20 cellular contexts compared by ENCODE assay signal in the genomic region with DNA sequence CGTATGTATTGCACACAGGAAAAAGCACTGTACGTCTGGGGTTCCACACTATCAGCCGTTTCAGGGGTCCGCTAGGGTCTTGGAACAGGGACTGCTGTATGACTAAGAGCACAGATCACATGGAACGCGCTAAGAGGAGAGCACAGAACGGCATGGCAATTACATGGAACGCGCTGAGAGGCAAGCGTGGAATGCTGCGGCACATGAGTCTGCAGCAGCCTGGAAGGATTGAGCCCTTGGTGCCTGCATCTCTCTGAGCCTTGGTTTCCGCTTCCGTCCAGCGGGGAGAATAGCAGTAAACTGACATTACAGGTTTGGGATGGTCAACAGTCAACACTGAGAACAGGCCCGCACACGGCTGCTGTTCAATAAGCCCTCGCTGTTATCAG.
DNase-seq lines count a peak whose midpoint lies in the region; ATAC-seq and TF ChIP-seq lines count a peak whose summit lies in the region.
"Had no signal": no experiment of that assay in that cellular context is flagged by ENCODE, and none has a peak within 500 bp of the region (broad histone marks: within the 10 kb centered on the region; RNA-seq: fewer than 3 reads in every experiment).

No MANE protein-coding gene starts in this region.

- no peaks in the 10 kb centered on the region for H3K27me3 Mint-ChIP-seq in activated T-helper 17 cell treated with anti-CD3 and anti-CD28 coated beads, Interleukin-2, amount 50 U/mL, for 72 hours
- peaks cover 3% of the 10 kb centered on the region for H3K27me3 Mint-ChIP-seq in nephron progenitor cell (ENCODE audit: low read depth, poor library complexity)
- H3K27me3 Mint-ChIP-seq in CD4-positive, alpha-beta T cell: no peaks in the 10 kb centered on the region
- H3K27me3 Mint-ChIP-seq: CD8-positive, alpha-beta memory T cell had no signal

- H3K27ac ChIP-seq in CD4-positive, alpha-beta T cell (ENCODE audit: low read depth, low read length): no peak overlapping the region
- H3K27ac ChIP-seq: Peyer's patch, SJSA1 had no signal

- TF ChIP-seq CTCF in nephron progenitor cell (IDR thresholded peaks at IDR 0.05): no peak
- TF ChIP-seq CTCF in GM10266 (IDR thresholded peaks at IDR 0.05; ENCODE audit: control insufficient read depth, insufficient read depth, low read depth, missing control alignments): no peak
- no peak for TF ChIP-seq CTCF in CD4-positive, alpha-beta T cell (IDR thresholded peaks at IDR 0.05)

- H3K9me3 Mint-ChIP-seq in activated T-helper 17 cell treated with anti-CD3 and anti-CD28 coated beads, Interleukin-2, amount 50 U/mL, for 72 hours: no peaks in the 10 kb centered on the region
- H3K9me3 Mint-ChIP-seq in nephron progenitor cell: peaks cover 4% of the 10 kb centered on the region
- H3K9me3 Mint-ChIP-seq in CD4-positive, alpha-beta T cell: no peaks in the 10 kb centered on the region
- H3K9me3 Mint-ChIP-seq: CD8-positive, alpha-beta memory T cell had no signal

- DNase-seq in left ventricle myocardium superior: no peak
- DNase-seq in Right ventricle myocardium inferior (ENCODE audit: missing footprints): no peak
- DNase-seq in nephron progenitor cell: no peak
- DNase-seq in GM10266 (ENCODE audit: extremely low spot score): no peak
- DNase-seq in H7: no peak
- DNase-seq in CD4-positive, alpha-beta T cell: no peak
- DNase-seq: C1 segment of cervical spinal cord; Calu3; CD8-positive, alpha-beta memory T cell; DMS153; IMR-90; NCI-H1105 treated with DMSO at 0.1 percent for 48 hours; NCI-H2081; NCI-H2171; NCI-H345; NCI-H524; NCI-H774; Peyer's patch had no signal

- H3K9me3 ChIP-seq in CD4-positive, alpha-beta T cell (ENCODE audit: control insufficient read depth, low read length): no peaks in the 10 kb centered on the region
- H3K9me3 ChIP-seq: Peyer's patch, SJSA1 had no signal

- peaks cover 26% of the 10 kb centered on the region for H3K36me3 Mint-ChIP-seq in activated T-helper 17 cell treated with anti-CD3 and anti-CD28 coated beads, Interleukin-2, amount 50 U/mL, for 72 hours (ENCODE audit: low read depth)
- peaks cover 25% of the 10 kb centered on the region for H3K36me3 Mint-ChIP-seq in nephron progenitor cell (ENCODE audit: low read depth)
- peaks cover 22% of the 10 kb centered on the region for H3K36me3 Mint-ChIP-seq in CD4-positive, alpha-beta T cell (ENCODE audit: low read depth)

- ATAC-seq in left ventricle myocardium superior (peak; percentile 29), Right ventricle myocardium inferior (no peak)
- ATAC-seq in activated T-helper 17 cell treated with anti-CD3 and anti-CD28 coated beads, Interleukin-2, amount 50 U/mL, for 72 hours (replicated peaks): no peak
- no peak for ATAC-seq in CD4-positive, alpha-beta T cell (ENCODE audit: poor library complexity)

- intact Hi-C loops in left ventricle myocardium superior (cut with micrococcal nuclease) (no loop called here), Right ventricle myocardium inferior (cut with DNase I) (no loop called here)
- intact Hi-C loops in CD4-positive, alpha-beta T cell (cut with DNase I, micrococcal nuclease): no loop called here

- POLR2A ChIA-PET in CD4-positive, alpha-beta T cell (lab: Charles Lee): no interaction called here

- no peaks in the 10 kb centered on the region for H3K27me3 ChIP-seq in H7 (ENCODE audit: control insufficient read depth, insufficient read depth, low read length)
- H3K27me3 ChIP-seq in CD4-positive, alpha-beta T cell (ENCODE audit: control insufficient read depth, insufficient read depth, low read length): no peaks in the 10 kb centered on the region
- H3K27me3 ChIP-seq: Peyer's patch, SJSA1 had no signal

- peaks cover 11% of the 10 kb centered on the region for H3K4me1 Mint-ChIP-seq in activated T-helper 17 cell treated with anti-CD3 and anti-CD28 coated beads, Interleukin-2, amount 50 U/mL, for 72 hours
- H3K4me1 Mint-ChIP-seq in nephron progenitor cell: peaks cover 26% of the 10 kb centered on the region
- H3K4me1 Mint-ChIP-seq in CD4-positive, alpha-beta T cell (ENCODE audit: low read depth): peaks cover 15% of the 10 kb centered on the region

- CTCF ChIA-PET in CD4-positive, alpha-beta T cell (lab: Charles Lee): no interaction called here

- H3K27ac Mint-ChIP-seq in activated T-helper 17 cell treated with anti-CD3 and anti-CD28 coated beads, Interleukin-2, amount 50 U/mL, for 72 hours: peak overlapping the region; percentile 61
- H3K27ac Mint-ChIP-seq in nephron progenitor cell: peak overlapping the region; percentile 38
- no peak overlapping the region for H3K27ac Mint-ChIP-seq in CD4-positive, alpha-beta T cell

- peak overlapping the region; percentile 4 for H3K4me3 Mint-ChIP-seq in activated T-helper 17 cell treated with anti-CD3 and anti-CD28 coated beads, Interleukin-2, amount 50 U/mL, for 72 hours
- no peak overlapping the region for H3K4me3 Mint-ChIP-seq in nephron progenitor cell
- H3K4me3 Mint-ChIP-seq in CD4-positive, alpha-beta T cell: no peak overlapping the region

- H3K36me3 ChIP-seq in H7 (replicated peaks; ENCODE audit: control insufficient read depth, insufficient read depth, low read length): no peaks in the 10 kb centered on the region; the same call in 1 of the 2 replicates
- H3K36me3 ChIP-seq: Peyer's patch, SJSA1 had no signal

- no peak overlapping the region for H3K4me3 ChIP-seq in H7 (ENCODE audit: insufficient read depth, low read depth, low read length)
- H3K4me3 ChIP-seq: Peyer's patch, SJSA1 had no signal
